In genomic region chr14:34103176-34103575, GRCh38 we compare ENCODE assay signal across 23 cellular contexts.
DNase-seq lines count a peak whose midpoint lies in the region; ATAC-seq and TF ChIP-seq lines count a peak whose summit lies in the region.
"Had no signal": no experiment of that assay in that cellular context is flagged by ENCODE, and none has a peak within 500 bp of the region (broad histone marks: within the 10 kb centered on the region; RNA-seq: fewer than 3 reads in every experiment).

No MANE protein-coding gene starts in this region.

- POLR2A ChIA-PET in MCF 10A (lab: Yijun Ruan, JAX): interaction anchor here (0.6 kb wide), 1 partner anchor 44 kb away, joined by 3 read pairs; no protein-coding TSS in a partner anchor

- H3K14ac ChIP-seq in neuronal stem cell (ENCODE audit: low read length): no peak overlapping the region

- no peaks in the 10 kb centered on the region for H3K36me3 ChIP-seq in neuronal stem cell (replicated peaks in 1 of 2; ENCODE audit: control insufficient read depth in 2 of 2, insufficient read depth in 2 of 2, low read length in 2 of 2)
- H3K36me3 ChIP-seq: HAP-1 had no signal

- peaks cover 0 to 5% (median 0%) of the 10 kb centered on the region in 3 experiments for H3K27me3 ChIP-seq in neuronal stem cell (ENCODE audit: control insufficient read depth in 3 of 3, insufficient read depth in 3 of 3, low read depth in 1 of 3, low read length in 3 of 3)

- no peak overlapping the region for H3K4me2 ChIP-seq in neuronal stem cell (ENCODE audit: insufficient read depth, low read length, poor library complexity, severe bottlenecking)
- H3K4me2 ChIP-seq: KMS-11 had no signal

- no peak overlapping the region for H3K23ac ChIP-seq in neuronal stem cell (ENCODE audit: low read depth, low read length, poor library complexity)

- H3K9me3 ChIP-seq in neuronal stem cell (replicated peaks in 1 of 2; ENCODE audit: control insufficient read depth in 2 of 2, insufficient read depth in 1 of 2, low read depth in 1 of 2, low read length in 2 of 2): no peaks in the 10 kb centered on the region
- H3K9me3 ChIP-seq: HAP-1 had no signal

- no peaks in the 10 kb centered on the region for H3K27me3 Mint-ChIP-seq in MCF 10A (ENCODE audit: insufficient read depth, unreplicated experiment)
- H3K27me3 Mint-ChIP-seq: IgD-negative memory B cell had no signal

- H3K4me1 ChIP-seq in neuronal stem cell (ENCODE audit: control insufficient read depth in 2 of 2, insufficient read depth in 1 of 2, low read depth in 1 of 2, low read length in 2 of 2): peaks cover 2 to 11% of the 10 kb centered on the region in 2 donors

- H3K18ac ChIP-seq in neuronal stem cell (ENCODE audit: low read length): no peak overlapping the region

- WGBS in neuronal stem cell (ENCODE audit: extremely low coverage in 2 of 2, insufficient read length in 2 of 2, insufficient replicate concordance in 1 of 2), 2 donors: no CpG with 5 or more reads among the region's 4 CpGs

- H2BK120ac ChIP-seq in neuronal stem cell (ENCODE audit: low read depth, low read length): no peak overlapping the region

- H2AK5ac ChIP-seq in neuronal stem cell (ENCODE audit: low read depth, low read length): no peak overlapping the region

- ATAC-seq in GM21360 (IDR thresholded peaks at IDR 0.05; ENCODE audit: unreplicated experiment): no peak
- ATAC-seq: PC-3, SK-N-SH treated with all-trans-retinoic acid at 6 μM for 48 hours had no signal

- no peak overlapping the region for H3K4me3 ChIP-seq in neuronal stem cell (ENCODE audit: low read length in 2 of 2)
- H3K4me3 ChIP-seq: HAP-1 had no signal

- H3K9me3 Mint-ChIP-seq in MCF 10A (ENCODE audit: unreplicated experiment): no peaks in the 10 kb centered on the region
- H3K9me3 Mint-ChIP-seq: HFFc6, IgD-negative memory B cell had no signal

- no peak overlapping the region for H3K4me3 Mint-ChIP-seq in MCF 10A (ENCODE audit: unreplicated experiment)
- H3K4me3 Mint-ChIP-seq: HFFc6, IgD-negative memory B cell had no signal

- no peaks in the 10 kb centered on the region for H3K79me1 ChIP-seq in neuronal stem cell (ENCODE audit: low read depth, low read length)

- in situ Hi-C loops in SK-MEL-5 (cut with HindIII; ENCODE audit: low pct_unique_long_range_greater_than_20kb, low sequenced_read_pairs): no loop called here

- H2BK5ac ChIP-seq in neuronal stem cell (ENCODE audit: low read length): no peak overlapping the region

- no TSS peak for BruUV-seq in MCF 10A (replicated peaks; lab: Mats Ljungman, UMichigan)

- H2AFZ ChIP-seq in neuronal stem cell (ENCODE audit: low read length): no peak overlapping the region

- H3K4me1 Mint-ChIP-seq in MCF 10A (ENCODE audit: insufficient read depth, unreplicated experiment): peaks cover 13% of the 10 kb centered on the region
- H3K4me1 Mint-ChIP-seq: IgD-negative memory B cell had no signal

- no peak overlapping the region for H2BK15ac ChIP-seq in neuronal stem cell (ENCODE audit: low read length)

- no peak for TF ChIP-seq CTCF in MCF 10A (IDR thresholded peaks at IDR 0.05; ENCODE audit: unreplicated experiment)

- H3K36me3 Mint-ChIP-seq in MCF 10A (ENCODE audit: insufficient read depth, unreplicated experiment): peaks cover 6% of the 10 kb centered on the region
- H3K36me3 Mint-ChIP-seq: IgD-negative memory B cell had no signal

- peak overlapping the region; percentile 26 for H3K27ac ChIP-seq in neuronal stem cell (replicated peaks; ENCODE audit: low read length)
- H3K27ac ChIP-seq: KMS-11 had no signal

- CTCF ChIA-PET in MCF 10A (lab: Yijun Ruan, JAX): interaction anchor here (0.9 to 2.6 kb wide), 6 partner anchors 125 to 265 kb away, joined by 3 to 8 read pairs (median 5); no protein-coding TSS in a partner anchor

- intact Hi-C loops in MCF 10A (cut with micrococcal nuclease): no loop called here

- H3K4ac ChIP-seq in neuronal stem cell (ENCODE audit: low read length): no peak overlapping the region

- no peak overlapping the region for H2BK12ac ChIP-seq in neuronal stem cell (ENCODE audit: low read length)

- no peak overlapping the region for H4K8ac ChIP-seq in neuronal stem cell (ENCODE audit: low read depth, low read length)

- no peak overlapping the region for H4K91ac ChIP-seq in neuronal stem cell (ENCODE audit: low read depth, low read length, poor library complexity)

- no peak overlapping the region for H3K27ac Mint-ChIP-seq in MCF 10A (ENCODE audit: low read depth, unreplicated experiment)
- H3K27ac Mint-ChIP-seq: HFFc6, IgD-negative memory B cell had no signal

- no peak overlapping the region for H3K9ac ChIP-seq in neuronal stem cell (ENCODE audit: low read depth, low read length, poor library complexity)
- H3K9ac ChIP-seq: KMS-11 had no signal

- peak; percentile 15 for DNase-seq in SK-MEL-5 (ENCODE audit: low read depth, low spot score)
- DNase-seq in islet precursor cell: peak; percentile 83
- DNase-seq in neuronal stem cell (ENCODE audit: low spot score): no peak
- DNase-seq in MCF 10A (ENCODE audit: unreplicated experiment): no peak
- DNase-seq in HuH-7 (ENCODE audit: low spot score): no peak
- no peak for DNase-seq in activated T-cell treated with anti-CD3 and anti-CD28 coated beads for 4 hours
- DNase-seq: ACHN; GOT3; HFFc6; NCI-H1048; NCI-H1417; NCI-H1694; NCI-H2029 treated with DMSO at 0.1 percent for 48 hours; NCI-H446 treated with DMSO at 0.1 percent for 48 hours; NCI-H526; NCI-H82; NK-92 treated with Interleukin-12 subunit alpha and Interleukin-12 subunit beta, amount 100 ng/mL, for 24 hours; PC-3 had no signal

Comparison
In these comparisons a context has a peak if more than half of its experiments do, and no peak if none do; other contexts are left out.
1. DNase-seq: peak in SK-MEL-5 (single experiment) and islet precursor cell (single experiment); none in neuronal stem cell (single experiment), MCF 10A (single experiment), HuH-7 (single experiment) and activated T-cell treated with anti-CD3 and anti-CD28 coated beads for 4 hours (single experiment).